In the genomic region with DNA sequence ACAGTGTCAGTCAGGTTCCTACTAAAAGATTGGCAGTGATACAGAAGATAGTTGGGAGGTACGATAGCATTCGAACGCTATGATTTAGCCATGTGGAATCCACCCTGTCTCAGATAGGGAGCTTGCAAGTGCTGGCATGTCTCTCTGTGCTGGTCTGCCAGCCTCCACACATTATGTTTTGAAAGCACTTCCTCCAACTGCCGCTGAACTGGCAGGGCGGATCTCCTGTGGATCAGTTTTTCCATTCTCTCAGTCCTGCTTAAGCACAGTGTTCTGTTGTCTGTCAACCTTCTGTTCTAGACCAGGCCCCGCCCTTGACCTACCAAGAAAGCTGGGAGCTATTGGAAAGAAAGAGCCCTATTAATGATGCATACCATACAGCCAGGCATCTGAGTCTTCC, we compare ENCODE assay signal across 16 cellular contexts.
DNase-seq lines count a peak whose midpoint lies in the region; ATAC-seq, FAIRE-seq and TF ChIP-seq lines count a peak whose summit lies in the region.
"Had no signal": no experiment of that assay in that cellular context is flagged by ENCODE, and none has a peak within 500 bp of the region (broad histone marks: within the 10 kb centered on the region; RNA-seq: fewer than 3 reads in every experiment).

No MANE protein-coding gene starts in this region.

- no peaks in the 10 kb centered on the region for H3K9me1 ChIP-seq in endothelial cell of umbilical vein (replicated peaks; ENCODE audit: control insufficient read depth, extremely low read depth, insufficient read depth, low read length)

- POLR2A ChIA-PET in endothelial cell of umbilical vein (lab: Charles Lee), result no interaction called here
- POLR2A ChIA-PET in HepG2 (lab: Yijun Ruan, JAX), result interaction anchor here (1.7 to 2.2 kb wide), 3 partner anchors 9 to 65 kb away, joined by 11 to 13 read pairs (median 11); partner anchors contain the start of gene PALMD

- intact Hi-C loops in endothelial cell of umbilical vein (cut with micrococcal nuclease) (no loop called here), HepG2 (cut with micrococcal nuclease; ENCODE audit: unreplicated experiment) (no loop called here), testis (cut with DNase I; ENCODE audit: low total_unique reads) (no loop called here)

- TF ChIP-seq POLR2A in endothelial cell of umbilical vein (IDR thresholded peaks at IDR 0.05; ENCODE audit: low read depth, low read length), result no peak
- no peak for TF ChIP-seq POLR2A in HepG2 (IDR thresholded peaks at IDR 0.05; ENCODE audit: insufficient read depth in 1 of 2, low read depth in 2 of 2, low read length in 2 of 2)
- TF ChIP-seq POLR2A in testis (IDR thresholded peaks at IDR 0.05), result no peak

- H3K9ac ChIP-seq in endothelial cell of umbilical vein (replicated peaks; ENCODE audit: extremely low read depth, insufficient read depth, low read length) (no peak overlapping the region), HepG2 (ENCODE audit: insufficient read depth, low read depth, low read length) (no peak overlapping the region; the same call in 1 of the 2 replicates)

- in situ Hi-C loops in HepG2 (cut with HindIII; ENCODE audit: extremely low pct_ligation_motif_present, low pct_unique_long_range_greater_than_20kb), result no loop called here

- H3K4me3 ChIP-seq in AG10803 (ENCODE audit: low read length) (no peak overlapping the region), endothelial cell of umbilical vein (replicated peaks in 1 of 3; ENCODE audit: insufficient read depth in 1 of 3, low read depth in 1 of 3, low read length in 3 of 3) (no peak overlapping the region), HepG2 (replicated peaks in 1 of 3; ENCODE audit: insufficient read depth in 1 of 3, low read depth in 2 of 3, low read length in 3 of 3) (no peak overlapping the region), testis (no peak overlapping the region)
- H3K4me3 ChIP-seq: pancreas had no signal

- TF ChIP-seq CTCF in AG10803 (conservative IDR thresholded peaks at IDR 0.05; ENCODE audit: low read length) (no peak), endothelial cell of umbilical vein (IDR thresholded peaks at IDR 0.05; ENCODE audit: extremely low read depth in 1 of 2, insufficient read depth in 1 of 2, low read depth in 1 of 2, low read length in 2 of 2) (no peak), HepG2 (CRISPR knock-in tag; IDR thresholded peaks at IDR 0.05) (no peak), testis (IDR thresholded peaks at IDR 0.05) (no peak)

- TF ChIP-seq EP300 in HepG2 (IDR thresholded peaks at IDR 0.05; ENCODE audit: low read depth in 2 of 2, low read length in 2 of 2), result no peak
- TF ChIP-seq EP300 in HepG2 (CRISPR knock-in tag; IDR thresholded peaks at IDR 0.05; ENCODE audit: borderline replicate concordance), result no peak

- H3K79me2 ChIP-seq in endothelial cell of umbilical vein (ENCODE audit: control insufficient read depth, insufficient read depth, low read length) (no peaks in the 10 kb centered on the region), HepG2 (ENCODE audit: insufficient read depth, low read length) (no peaks in the 10 kb centered on the region)

- ATAC-seq in HepG2 (no peak), GM19452 (IDR thresholded peaks at IDR 0.05; ENCODE audit: unreplicated experiment) (no peak), GM18907 (IDR thresholded peaks at IDR 0.05; ENCODE audit: unreplicated experiment) (no peak)
- ATAC-seq: activated T-cell treated with anti-CD3 and anti-CD28 coated beads, Interleukin-2, amount 50 U/mL, for 4 hours had no signal

- peak; percentile 62 for FAIRE-seq in endothelial cell of umbilical vein (lab: Jason Lieb, UNC)
- FAIRE-seq in HepG2 (lab: Jason Lieb, UNC), result no peak
- FAIRE-seq: pancreas, urothelium cell line had no signal

- H3K4me2 ChIP-seq in endothelial cell of umbilical vein (ENCODE audit: insufficient read depth, low read length), result no peak overlapping the region
- H3K4me2 ChIP-seq in HepG2 (ENCODE audit: low read depth, low read length), result no peak overlapping the region

- BruUV-seq in endothelial cell of umbilical vein (replicated peaks; lab: Mats Ljungman, UMichigan) (no TSS peak), HepG2 (replicated peaks; lab: Mats Ljungman, UMichigan) (no TSS peak)

- H2AFZ ChIP-seq in endothelial cell of umbilical vein (ENCODE audit: low read depth, low read length), result peak overlapping the region; percentile 42
- no peak overlapping the region for H2AFZ ChIP-seq in HepG2 (ENCODE audit: low read length)

- dilution Hi-C loops in endothelial cell of umbilical vein (cut with MboI; ENCODE audit: extremely low pct_ligation_motif_present, low sequenced_read_pairs), result no loop called here

- CTCF ChIA-PET in endothelial cell of umbilical vein (lab: Charles Lee) (interaction anchor here (0.6 kb wide), 1 partner anchor 99 kb away, joined by 3 read pairs; no protein-coding TSS in a partner anchor), HepG2 (lab: Yijun Ruan, JAX; ENCODE audit: low intra/inter-chr PET ratio, low total read pairs) (no interaction called here)

- H3K27ac ChIP-seq in endothelial cell of umbilical vein (ENCODE audit: insufficient read depth, low read depth, low read length) (no peak overlapping the region), HepG2 (ENCODE audit: extremely low read length, insufficient read depth, low read length) (peak overlapping the region; percentile 46), testis (no peak overlapping the region)

- TF ChIP-seq RAD21 in HepG2 (CRISPR knock-in tag; IDR thresholded peaks at IDR 0.05), result no peak

- H3K27me3 ChIP-seq in endothelial cell of umbilical vein (ENCODE audit: control insufficient read depth in 2 of 2, insufficient read depth in 2 of 2, low read length in 2 of 2), result no peaks in the 10 kb centered on the region
- no peaks in the 10 kb centered on the region for H3K27me3 ChIP-seq in HepG2 (ENCODE audit: control insufficient read depth in 1 of 2, insufficient read depth in 2 of 2, low read length in 2 of 2)
- H3K27me3 ChIP-seq in testis, result no peaks in the 10 kb centered on the region
- H3K27me3 ChIP-seq: pancreas had no signal

- 98% methylated on average over 6 of the region's 6 CpGs for WGBS in HepG2 (ENCODE audit: low lambda C conversion rate)
- WGBS in testis, 2 donors, result 77 to 92% methylated on average over 6 of the region's 6 CpGs

- H3K4me1 ChIP-seq in endothelial cell of umbilical vein (ENCODE audit: control insufficient read depth, extremely low read depth, insufficient read depth, low read length) (no peaks in the 10 kb centered on the region), HepG2 (ENCODE audit: insufficient read depth, low read length) (peaks cover 51% of the 10 kb centered on the region), testis (no peaks in the 10 kb centered on the region)
- H3K4me1 ChIP-seq: pancreas had no signal

- DNase-seq in AG10803 (ENCODE audit: low read depth) (peak; percentile 49), NCI-H226 (peak; percentile 91), endothelial cell of umbilical vein (ENCODE audit: low read depth, low spot score) (peak; percentile 92), HepG2 (ENCODE audit: low spot score) (no peak), HuH-7 (ENCODE audit: low spot score) (no peak), testis (no peak)
- DNase-seq: activated CD4-positive, alpha-beta T cell treated with anti-CD3 and anti-CD28 coated beads, Interleukin-2, amount 10 ng/mL, durations not matched to agents 7 days and 5 days; activated T-cell treated with anti-CD3 and anti-CD28 coated beads, Interleukin-2, amount 50 U/mL, for 4 hours; amniotic stem cell; mesendoderm; NCI-H2081 treated with DMSO at 0.1 percent for 48 hours; pancreas; stimulated activated CD4-positive, alpha-beta T cell treated with anti-CD3 and anti-CD28 coated beads, Interleukin-1b, Interleukin-23, amount 100 ng/mL, for 48 hours had no signal

- H3K9me3 ChIP-seq in endothelial cell of umbilical vein (replicated peaks; ENCODE audit: control insufficient read depth, insufficient read depth, low read length) (no peaks in the 10 kb centered on the region), HepG2 (ENCODE audit: low read length) (no peaks in the 10 kb centered on the region), testis (no peaks in the 10 kb centered on the region)
- H3K9me3 ChIP-seq: pancreas had no signal

- H4K20me1 ChIP-seq in endothelial cell of umbilical vein (replicated peaks; ENCODE audit: control insufficient read depth, extremely low read depth, insufficient read depth, low read length) (no peaks in the 10 kb centered on the region), HepG2 (ENCODE audit: insufficient read depth, low read length) (no peaks in the 10 kb centered on the region)

- no peaks in the 10 kb centered on the region for H3K36me3 ChIP-seq in endothelial cell of umbilical vein (ENCODE audit: control insufficient read depth in 2 of 2, extremely low read depth in 1 of 2, insufficient read depth in 2 of 2, low read length in 2 of 2)
- H3K36me3 ChIP-seq in HepG2 (replicated peaks in 1 of 2; ENCODE audit: control insufficient read depth in 1 of 2, insufficient read depth in 2 of 2, low read length in 2 of 2), result no peaks in the 10 kb centered on the region
- H3K36me3 ChIP-seq in testis (ENCODE audit: low read depth, missing control alignments), result no peaks in the 10 kb centered on the region
- H3K36me3 ChIP-seq: pancreas had no signal

TF ChIP-seq in endothelial cell of umbilical vein, 7 proteins besides CTCF, POLR2A, EP300 and RAD21 (continues in another document):
- TF ChIP-seq MYC (IDR thresholded peaks at IDR 0.05; ENCODE audit: low read depth, low read length) (no peak), FOS (IDR thresholded peaks at IDR 0.05; ENCODE audit: borderline replicate concordance, insufficient read depth, low read length) (no peak), EZH2 (IDR thresholded peaks at IDR 0.05; ENCODE audit: borderline replicate concordance, low read depth, low read length, severe bottlenecking) (no peak), JUN (IDR thresholded peaks at IDR 0.05; ENCODE audit: borderline replicate concordance, insufficient read depth, insufficient read length, low read depth) (no peak), POLR2AphosphoS5 (IDR thresholded peaks at IDR 0.05; ENCODE audit: insufficient read depth, low read depth, low read length) (no peak), GATA2 (IDR thresholded peaks at IDR 0.05; ENCODE audit: insufficient read depth, insufficient read length, low read depth, low read length) (no peak)

TF ChIP-seq in HepG2, 621 proteins besides CTCF, POLR2A, EP300 and RAD21 (continues in another document):
- TF ChIP-seq KDM2A (CRISPR knock-in tag; IDR thresholded peaks at IDR 0.05; ENCODE audit: borderline replicate concordance, low read depth) (no peak), ZNF780A (CRISPR knock-in tag; IDR thresholded peaks at IDR 0.05) (no peak)

Comparison
In these comparisons a context has a peak if more than half of its experiments do, and no peak if none do; other contexts are left out.
1. DNase-seq: peak in AG10803 (single experiment), NCI-H226 (single experiment) and endothelial cell of umbilical vein (single experiment); none in HepG2 (single experiment), HuH-7 (single experiment) and testis (single experiment).